27 cellular contexts compared by ENCODE assay signal in genomic region chr2:158718196-158718585, GRCh38.
"Had no signal": no experiment of that assay in that cellular context is flagged by ENCODE, and none has a peak within 500 bp of the region (broad histone marks: within the 10 kb centered on the region; RNA-seq: fewer than 3 reads in every experiment).

No MANE protein-coding gene starts in this region.

- H3K27me3 ChIP-seq: adrenal gland, ascending aorta, dorsolateral prefrontal cortex, hepatocyte had no signal

- H3K4me1 ChIP-seq: ascending aorta had no signal

- DNase-seq: activated CD4-positive, alpha-beta T cell treated with anti-CD3 and anti-CD28 coated beads, Interleukin-2, amount 10 ng/mL, durations not matched to agents 24 days and 14 days; activated CD8-positive, alpha-beta memory T cell treated with anti-CD3 and anti-CD28 coated beads, Interleukin-2, amount 50 U/mL, for 4 hours; activated CD8-positive, alpha-beta T cell treated with anti-CD3 and anti-CD28 coated beads for 36 hours; activated naive CD4-positive, alpha-beta T cell; activated T-cell treated with anti-CD3 and anti-CD28 coated beads, Interleukin-2, amount 50 U/mL, for 24 hours; dorsolateral prefrontal cortex; immature natural killer cell; lower lobe of right lung; naive B cell; stimulated activated CD4-positive, alpha-beta T cell treated with anti-CD3 and anti-CD28 coated beads, Interleukin-12 subunit alpha, Interleukin-12 subunit beta, amount 100 ng/mL, for 4 hours; stimulated activated CD4-positive, alpha-beta T cell treated with anti-CD3 and anti-CD28 coated beads, Interleukin-4, amount 100 ng/mL, for 4 hours; stimulated activated naive CD8-positive, alpha-beta T cell treated with anti-CD3 and anti-CD28 coated beads, Interleukin-15, Interleukin-2, amounts not matched to agents 100 U/mL and 50 U/mL, for 24 hours; substantia nigra had no signal

- H3K9me3 ChIP-seq: adrenal gland, ascending aorta, lower lobe of right lung, prostate gland had no signal

- H3K9me3 Mint-ChIP-seq: central memory CD8-positive, alpha-beta T cell; T-helper 2 cell treated with Interferon-gamma antibody and Interleukin-4, amounts not matched to agents 5 μg/mL and 100 μg/mL, for 36 hours had no signal

- H3K36me3 Mint-ChIP-seq: activated naive CD8-positive, alpha-beta T cell; immature natural killer cell had no signal

- H3K4me1 Mint-ChIP-seq: activated CD4-positive, alpha-beta T cell treated with anti-CD3 and anti-CD28 coated beads, Interleukin-2, amount 10 ng/mL, durations not matched to agents 24 days and 14 days; activated T-helper 17 cell treated with anti-CD3 and anti-CD28 coated beads, Interleukin-2, amount 50 U/mL, for 72 hours; central memory CD8-positive, alpha-beta T cell; immature natural killer cell; naive B cell had no signal

- H3K4me3 ChIP-seq: adrenal gland, ascending aorta, dorsolateral prefrontal cortex, hepatocyte, lower lobe of right lung, prostate gland, tibial nerve had no signal

- H3K27ac Mint-ChIP-seq: activated CD4-positive, alpha-beta T cell treated with anti-CD3 and anti-CD28 coated beads, Interleukin-2, amount 10 ng/mL, durations not matched to agents 24 days and 14 days; activated CD8-positive, alpha-beta T cell treated with anti-CD3 and anti-CD28 coated beads for 36 hours; activated naive CD8-positive, alpha-beta T cell; activated T-cell treated with anti-CD3 and anti-CD28 coated beads, Interleukin-2, amount 50 U/mL, for 24 hours; activated T-helper 17 cell treated with anti-CD3 and anti-CD28 coated beads, Interleukin-2, amount 50 U/mL, for 72 hours; immature natural killer cell; naive B cell; T-helper 2 cell treated with Interferon-gamma antibody and Interleukin-4, amounts not matched to agents 5 μg/mL and 100 μg/mL, for 36 hours had no signal

- ATAC-seq: activated CD4-positive, CD25-positive, alpha-beta regulatory T cell treated with anti-CD3 and anti-CD28 coated beads, Interleukin-2, amount 50 U/mL, for 24 hours; activated CD8-positive, alpha-beta T cell treated with anti-CD3 and anti-CD28 coated beads for 36 hours; activated T-helper 17 cell treated with anti-CD3 and anti-CD28 coated beads, Interleukin-2, amount 50 U/mL, for 72 hours; SK-N-SH treated with all-trans-retinoic acid at 6 μM for 48 hours; stimulated activated naive CD8-positive, alpha-beta T cell treated with anti-CD3 and anti-CD28 coated beads, Interleukin-15, Interleukin-2, amounts not matched to agents 100 U/mL and 50 U/mL, for 24 hours had no signal

- H3K27ac ChIP-seq: epithelial cell of prostate, hepatocyte, prostate gland, VCaP had no signal

- H3K4me3 Mint-ChIP-seq: activated CD4-positive, alpha-beta T cell treated with anti-CD3 and anti-CD28 coated beads, Interleukin-2, amount 10 ng/mL, durations not matched to agents 24 days and 14 days; activated CD8-positive, alpha-beta T cell treated with anti-CD3 and anti-CD28 coated beads for 36 hours; activated naive CD8-positive, alpha-beta T cell; activated T-cell treated with anti-CD3 and anti-CD28 coated beads, Interleukin-2, amount 50 U/mL, for 24 hours; activated T-helper 17 cell treated with anti-CD3 and anti-CD28 coated beads, Interleukin-2, amount 50 U/mL, for 72 hours; central memory CD8-positive, alpha-beta T cell; immature natural killer cell; neural crest cell; T-helper 2 cell treated with Interferon-gamma antibody and Interleukin-4, amounts not matched to agents 5 μg/mL and 100 μg/mL, for 36 hours had no signal

- H3K36me3 ChIP-seq: adrenal gland, ascending aorta, lower lobe of right lung, prostate gland, tibial nerve had no signal
